8 cellular contexts compared by ENCODE assay signal in genomic region chr2:186589733-186590537, GRCh38. TPM values are rescaled to one million over a fixed set of nuclear protein-coding genes. Genes with fewer than 3 reads are reported as not detected.
DNase-seq lines count a peak whose midpoint lies in the region; FAIRE-seq lines count a peak whose summit lies in the region.

TSS of gene ITGAV (plus strand) at chr2:186590056. CDS start at chr2:186590339, 283 bp downstream.

- H4K91ac ChIP-seq in neuronal stem cell (ENCODE audit: low read depth, low read length, poor library complexity): peak within 1 kb of the TSS; percentile 35

- FAIRE-seq in frontal cortex (lab: Jason Lieb, UNC): no peak

- peak within 1 kb of the TSS; percentile 93 for H2BK120ac ChIP-seq in neuronal stem cell (ENCODE audit: low read depth, low read length)

- peak within 1 kb of the TSS; percentile 94 for H2BK15ac ChIP-seq in neuronal stem cell (ENCODE audit: low read length)

- H3K27me3 ChIP-seq in GM23248 (replicated peaks; ENCODE audit: insufficient read depth) (no peaks in the 10 kb centered on the region), neuronal stem cell (ENCODE audit: control insufficient read depth in 3 of 3, insufficient read depth in 3 of 3, low read depth in 1 of 3, low read length in 3 of 3) (no peaks in the 10 kb centered on the region), subcutaneous abdominal adipose tissue (ENCODE audit: control insufficient read depth in 5 of 5, insufficient read depth in 4 of 5, low read length in 5 of 5) (no peaks in the 10 kb centered on the region)

- H3F3A ChIP-seq in GM23248 (ENCODE audit: insufficient read depth): peaks cover 3% of the 10 kb centered on the region; the same call in 1 of the 2 replicates

- no peaks in the 10 kb centered on the region for H3K79me1 ChIP-seq in neuronal stem cell (ENCODE audit: low read depth, low read length)

- peak within 1 kb of the TSS; percentile 98 for H2BK5ac ChIP-seq in neuronal stem cell (ENCODE audit: low read length)

- H3K23ac ChIP-seq in neuronal stem cell (ENCODE audit: low read depth, low read length, poor library complexity): peak within 1 kb of the TSS; percentile 99

- peak within 1 kb of the TSS; percentile 69 for H2BK12ac ChIP-seq in neuronal stem cell (ENCODE audit: low read length)

- H3K27ac ChIP-seq in GM23248 (peak within 1 kb of the TSS; percentile 78), neuronal stem cell (replicated peaks; ENCODE audit: low read length) (peak within 1 kb of the TSS; percentile 85), subcutaneous abdominal adipose tissue (ENCODE audit: low read depth, low read length) (peak within 1 kb of the TSS; percentile 95)

- H3K9ac ChIP-seq in GM23248: peak within 1 kb of the TSS; percentile 85
- H3K9ac ChIP-seq in neuronal stem cell (ENCODE audit: low read depth, low read length, poor library complexity): peak within 1 kb of the TSS; percentile 90
- peak within 1 kb of the TSS; percentile 94 to 98 (median 96) for H3K9ac ChIP-seq in subcutaneous abdominal adipose tissue (ENCODE audit: low read length in 5 of 5)

- 1% methylated on average over 61 to 72 of the region's 86 CpGs for WGBS in GM23248 (ENCODE audit: low coverage in 1 of 2, low lambda C conversion rate in 2 of 2, missing lambda C conversion rate in 2 of 2), 2 experiments
- no CpG with 5 or more reads among the region's 86 CpGs for WGBS in neuronal stem cell (ENCODE audit: extremely low coverage in 2 of 2, insufficient read length in 2 of 2, insufficient replicate concordance in 1 of 2), 2 donors

- H3K4me3 ChIP-seq in GM23248 (peak within 1 kb of the TSS; percentile 92), neuronal stem cell (ENCODE audit: low read length in 2 of 2) (peak within 1 kb of the TSS; percentile 79 to 89), subcutaneous abdominal adipose tissue (ENCODE audit: low read depth in 1 of 5, low read length in 5 of 5) (peak within 1 kb of the TSS; percentile 84 to 95 (median 90))

- DNase-seq in ELR (ENCODE audit: low read depth): peak; percentile 95
- peak; percentile 96 for DNase-seq in GM23248
- DNase-seq in Kasumi-1 (lab: John Stamatoyannopoulos, UW): peak; percentile 99 to 100
- DNase-seq in SIG-M5 treated with dmso at 0.1 percent for 504 hours (lab: John Stamatoyannopoulos, UW; ENCODE audit: unreplicated experiment): peak; percentile 93
- peak; percentile 85 for DNase-seq in activated naive CD4-positive, alpha-beta T cell treated with Interleukin-2 at 50 U/mL for 16 hours
- DNase-seq in frontal cortex (ENCODE audit: low spot score in 2 of 2): peak; percentile 67 to 73
- DNase-seq in neuronal stem cell (ENCODE audit: low spot score): peak; percentile 84

- peak within 1 kb of the TSS; percentile 99 for H2AFZ ChIP-seq in GM23248
- H2AFZ ChIP-seq in neuronal stem cell (ENCODE audit: low read length): peak within 1 kb of the TSS; percentile 97

- H2AK5ac ChIP-seq in neuronal stem cell (ENCODE audit: low read depth, low read length): peak within 1 kb of the TSS; percentile 93

- in situ Hi-C loops in GM23248 (cut with MboI): no loop called here

- H3K4me2 ChIP-seq in GM23248 (ENCODE audit: unreplicated experiment) (peak within 1 kb of the TSS; percentile 98), neuronal stem cell (ENCODE audit: insufficient read depth, low read length, poor library complexity, severe bottlenecking) (peak within 1 kb of the TSS; percentile 66)

- no peaks in the 10 kb centered on the region for H4K20me1 ChIP-seq in GM23248 (ENCODE audit: insufficient read depth)

- peak within 1 kb of the TSS; percentile 33 for H3K14ac ChIP-seq in neuronal stem cell (ENCODE audit: low read length)

- peaks cover 22% of the 10 kb centered on the region for H3K4me1 ChIP-seq in GM23248 (ENCODE audit: insufficient read depth)
- H3K4me1 ChIP-seq in neuronal stem cell (ENCODE audit: control insufficient read depth in 2 of 2, insufficient read depth in 1 of 2, low read depth in 1 of 2, low read length in 2 of 2): peaks cover 0 to 8% of the 10 kb centered on the region in 2 donors
- peaks cover 2 to 31% (median 28%) of the 10 kb centered on the region in 5 donors for H3K4me1 ChIP-seq in subcutaneous abdominal adipose tissue (ENCODE audit: control insufficient read depth in 5 of 5, insufficient read depth in 5 of 5, low read length in 5 of 5)

- H3K4ac ChIP-seq in neuronal stem cell (ENCODE audit: low read length): no peak within 1 kb of the TSS

- no peak within 1 kb of the TSS for H4K8ac ChIP-seq in neuronal stem cell (ENCODE audit: low read depth, low read length)

- H3K18ac ChIP-seq in neuronal stem cell (ENCODE audit: low read length): peak within 1 kb of the TSS; percentile 96

- H3K9me3 ChIP-seq in GM23248 (ENCODE audit: low read depth): no peaks in the 10 kb centered on the region
- H3K9me3 ChIP-seq in neuronal stem cell (replicated peaks in 1 of 2; ENCODE audit: control insufficient read depth in 2 of 2, insufficient read depth in 1 of 2, low read depth in 1 of 2, low read length in 2 of 2): no peaks in the 10 kb centered on the region
- H3K9me3 ChIP-seq in subcutaneous abdominal adipose tissue (ENCODE audit: control insufficient read depth in 5 of 5, low read length in 5 of 5): no peaks in the 10 kb centered on the region

- H3K9me2 ChIP-seq in GM23248 (ENCODE audit: insufficient read depth): no peaks in the 10 kb centered on the region

- H3K79me2 ChIP-seq in GM23248 (ENCODE audit: insufficient read depth): peaks cover 60% of the 10 kb centered on the region

- H3K36me3 ChIP-seq in GM23248 (ENCODE audit: low read depth): no peaks in the 10 kb centered on the region
- no peaks in the 10 kb centered on the region for H3K36me3 ChIP-seq in neuronal stem cell (replicated peaks in 1 of 2; ENCODE audit: control insufficient read depth in 2 of 2, insufficient read depth in 2 of 2, low read length in 2 of 2)
- H3K36me3 ChIP-seq in subcutaneous abdominal adipose tissue (ENCODE audit: control insufficient read depth in 5 of 5, insufficient read depth in 5 of 5, low read length in 5 of 5): no peaks in the 10 kb centered on the region

RNA-seq across cellular contexts. Expression of gene ITGAV, which starts in this region (rescaled TPM):
- total RNA-seq in GM23248 (2014; rRNA removed; shearing (Covaris generic)): 233 and 250 TPM in 2 replicates
- polyA plus RNA-seq in GM23248 (2016; fragmentation: Nextera tagmentation; extraction: Ambion mirVana): 56.8 and 61.9 TPM in 2 replicates
- 37.5 TPM for total RNA-seq in frontal cortex
- 20.9 TPM for polyA plus RNA-seq in neuronal stem cell (2013, experiment 1 of 2)
- polyA plus RNA-seq in neuronal stem cell (2013, experiment 2 of 2): 22.3 TPM

Comparison
In these comparisons a context has a peak if more than half of its experiments do, and no peak if none do; other contexts are left out.
1. Peak in every context shown above with its lines: DNase-seq, H3K4me3 ChIP-seq and H3K27ac ChIP-seq.